ENCODE assay signal across 1 cellular context in genomic region chr1:116254776-116255175, GRCh38.
TF ChIP-seq lines count a peak whose summit lies in the region.

No MANE protein-coding gene starts in this region.

TF ChIP-seq in GM23338, 12 proteins besides CTCF, POLR2A, EP300 and RAD21 (continued from another document):
- TF ChIP-seq, protein P1, sequence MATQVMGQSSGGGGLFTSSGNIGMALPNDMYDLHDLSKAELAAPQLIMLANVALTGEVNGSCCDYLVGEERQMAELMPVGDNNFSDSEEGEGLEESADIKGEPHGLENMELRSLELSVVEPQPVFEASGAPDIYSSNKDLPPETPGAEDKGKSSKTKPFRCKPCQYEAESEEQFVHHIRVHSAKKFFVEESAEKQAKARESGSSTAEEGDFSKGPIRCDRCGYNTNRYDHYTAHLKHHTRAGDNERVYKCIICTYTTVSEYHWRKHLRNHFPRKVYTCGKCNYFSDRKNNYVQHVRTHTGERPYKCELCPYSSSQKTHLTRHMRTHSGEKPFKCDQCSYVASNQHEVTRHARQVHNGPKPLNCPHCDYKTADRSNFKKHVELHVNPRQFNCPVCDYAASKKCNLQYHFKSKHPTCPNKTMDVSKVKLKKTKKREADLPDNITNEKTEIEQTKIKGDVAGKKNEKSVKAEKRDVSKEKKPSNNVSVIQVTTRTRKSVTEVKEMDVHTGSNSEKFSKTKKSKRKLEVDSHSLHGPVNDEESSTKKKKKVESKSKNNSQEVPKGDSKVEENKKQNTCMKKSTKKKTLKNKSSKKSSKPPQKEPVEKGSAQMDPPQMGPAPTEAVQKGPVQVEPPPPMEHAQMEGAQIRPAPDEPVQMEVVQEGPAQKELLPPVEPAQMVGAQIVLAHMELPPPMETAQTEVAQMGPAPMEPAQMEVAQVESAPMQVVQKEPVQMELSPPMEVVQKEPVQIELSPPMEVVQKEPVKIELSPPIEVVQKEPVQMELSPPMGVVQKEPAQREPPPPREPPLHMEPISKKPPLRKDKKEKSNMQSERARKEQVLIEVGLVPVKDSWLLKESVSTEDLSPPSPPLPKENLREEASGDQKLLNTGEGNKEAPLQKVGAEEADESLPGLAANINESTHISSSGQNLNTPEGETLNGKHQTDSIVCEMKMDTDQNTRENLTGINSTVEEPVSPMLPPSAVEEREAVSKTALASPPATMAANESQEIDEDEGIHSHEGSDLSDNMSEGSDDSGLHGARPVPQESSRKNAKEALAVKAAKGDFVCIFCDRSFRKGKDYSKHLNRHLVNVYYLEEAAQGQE (IDR thresholded peaks at IDR 0.05; ENCODE audit: unreplicated experiment): no peak
- TF ChIP-seq CREB1 (CRISPR knock-in tag; IDR thresholded peaks at IDR 0.05; ENCODE audit: low read depth): no peak
- no peak for TF ChIP-seq ZNF114 (CRISPR knock-in tag; IDR thresholded peaks at IDR 0.05)
- no peak for TF ChIP-seq POLR2AphosphoS5 (IDR thresholded peaks at IDR 0.05; ENCODE audit: low read depth)
